18 cellular contexts compared by ENCODE assay signal in the genomic region with DNA sequence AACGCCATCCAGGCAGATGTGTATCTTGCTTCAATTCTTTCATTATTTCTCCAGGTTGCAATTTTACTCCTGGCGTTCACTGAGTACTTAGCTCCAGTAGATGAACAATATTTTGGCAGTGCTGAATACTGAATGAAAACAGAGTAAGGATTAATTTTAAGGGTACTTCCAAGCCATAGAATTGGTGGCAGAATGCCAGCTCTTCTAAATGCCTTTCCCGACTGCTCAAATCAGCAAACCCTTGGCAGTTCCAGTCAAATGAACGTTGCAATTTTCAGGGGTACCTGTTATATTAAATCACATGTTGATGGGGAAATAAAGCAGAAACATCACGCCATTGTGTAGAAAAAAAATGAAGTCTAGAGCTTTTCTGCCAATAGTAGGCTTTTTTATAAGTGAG.
DNase-seq lines count a peak whose midpoint lies in the region; ATAC-seq, FAIRE-seq and TF ChIP-seq lines count a peak whose summit lies in the region.
"Had no signal": no experiment of that assay in that cellular context is flagged by ENCODE, and none has a peak within 500 bp of the region (broad histone marks: within the 10 kb centered on the region; RNA-seq: fewer than 3 reads in every experiment).

No MANE protein-coding gene starts in this region.

- no peak for ATAC-seq in right lobe of liver
- ATAC-seq in activated naive CD8-positive, alpha-beta T cell treated with anti-CD3 and anti-CD28 coated beads, Interleukin-2, amount 50 U/mL, for 24 hours: no peak
- no peak for ATAC-seq in HG02981 (IDR thresholded peaks at IDR 0.05; ENCODE audit: unreplicated experiment)
- ATAC-seq: SK-N-SH treated with all-trans-retinoic acid at 6 μM for 48 hours had no signal

- no peaks in the 10 kb centered on the region for H4K20me1 ChIP-seq in neural progenitor cell (ENCODE audit: low read depth)
- H4K20me1 ChIP-seq: BLaER1 had no signal

- no peak overlapping the region for H3K4me3 Mint-ChIP-seq in activated naive CD8-positive, alpha-beta T cell treated with anti-CD3 and anti-CD28 coated beads, Interleukin-2, amount 50 U/mL, for 24 hours
- no peak overlapping the region for H3K4me3 Mint-ChIP-seq in neural progenitor cell
- H3K4me3 Mint-ChIP-seq: CD8-positive, alpha-beta memory T cell; HFFc6 had no signal

- H3K4me2 ChIP-seq in neural progenitor cell: no peak overlapping the region
- H3K4me2 ChIP-seq: BLaER1 had no signal

- H3K27ac ChIP-seq in liver (ENCODE audit: low read depth in 1 of 2, low read length in 2 of 2): peak overlapping the region; percentile 41 to 64
- H3K27ac ChIP-seq in right lobe of liver: peak overlapping the region in 1 of 3 donors; percentile 2
- peak overlapping the region; percentile 16 to 72 for H3K27ac ChIP-seq in kidney (ENCODE audit: low read depth in 2 of 2, low read length in 2 of 2)
- no peak overlapping the region for H3K27ac ChIP-seq in neural progenitor cell
- H3K27ac ChIP-seq: BLaER1 had no signal

- H3K27me3 Mint-ChIP-seq in activated naive CD8-positive, alpha-beta T cell treated with anti-CD3 and anti-CD28 coated beads, Interleukin-2, amount 50 U/mL, for 24 hours: peaks cover 2% of the 10 kb centered on the region
- peaks cover 2% of the 10 kb centered on the region for H3K27me3 Mint-ChIP-seq in neural progenitor cell (ENCODE audit: insufficient read depth, low read depth)
- H3K27me3 Mint-ChIP-seq: CD8-positive, alpha-beta memory T cell had no signal

- no peaks in the 10 kb centered on the region for H3K27me3 ChIP-seq in liver (ENCODE audit: control insufficient read depth in 4 of 4, insufficient read depth in 4 of 4, low read length in 3 of 4)
- no peaks in the 10 kb centered on the region for H3K27me3 ChIP-seq in right lobe of liver
- H3K27me3 ChIP-seq in neural progenitor cell: no peaks in the 10 kb centered on the region
- H3K27me3 ChIP-seq: BLaER1 had no signal

- no peaks in the 10 kb centered on the region for H3K36me3 Mint-ChIP-seq in activated naive CD8-positive, alpha-beta T cell treated with anti-CD3 and anti-CD28 coated beads, Interleukin-2, amount 50 U/mL, for 24 hours (ENCODE audit: low read depth)
- no peaks in the 10 kb centered on the region for H3K36me3 Mint-ChIP-seq in neural progenitor cell

- H3K4me1 Mint-ChIP-seq in activated naive CD8-positive, alpha-beta T cell treated with anti-CD3 and anti-CD28 coated beads, Interleukin-2, amount 50 U/mL, for 24 hours: no peaks in the 10 kb centered on the region
- no peaks in the 10 kb centered on the region for H3K4me1 Mint-ChIP-seq in neural progenitor cell
- H3K4me1 Mint-ChIP-seq: CD8-positive, alpha-beta memory T cell had no signal

- no peak for FAIRE-seq in kidney (lab: Jason Lieb, UNC)
- FAIRE-seq: H54 had no signal

- H3K9me3 ChIP-seq in liver (ENCODE audit: control insufficient read depth in 4 of 4, low read length in 3 of 4) (peaks cover 0 to 4% (median 0%) of the 10 kb centered on the region in 4 donors), right lobe of liver (no peaks in the 10 kb centered on the region), kidney (ENCODE audit: control insufficient read depth in 1 of 2, low read length in 2 of 2) (no peaks in the 10 kb centered on the region), neural progenitor cell (ENCODE audit: low read depth) (no peaks in the 10 kb centered on the region)

- WGBS in liver: 58% methylated on average over 5 of the region's 5 CpGs
- WGBS in right lobe of liver (ENCODE audit: insufficient coverage, low coverage, low lambda C conversion rate, missing lambda C conversion rate): 41% methylated on average over 5 of the region's 5 CpGs

- H3K79me2 ChIP-seq in neural progenitor cell (ENCODE audit: low read depth): no peaks in the 10 kb centered on the region

- no peak overlapping the region for H3K9ac ChIP-seq in liver (ENCODE audit: low read depth in 1 of 2, low read length in 2 of 2)
- H3K9ac ChIP-seq in kidney (ENCODE audit: low read length in 2 of 2): no peak overlapping the region
- no peak overlapping the region for H3K9ac ChIP-seq in neural progenitor cell
- H3K9ac ChIP-seq: BLaER1 had no signal

- intact Hi-C loops in right lobe of liver (cut with DNase I) (no loop called here), kidney (cut with DNase I) (no loop called here), head of caudate nucleus (cut with DNase I) (no loop called here)

- H3K27ac Mint-ChIP-seq in activated naive CD8-positive, alpha-beta T cell treated with anti-CD3 and anti-CD28 coated beads, Interleukin-2, amount 50 U/mL, for 24 hours: no peak overlapping the region
- no peak overlapping the region for H3K27ac Mint-ChIP-seq in neural progenitor cell
- H3K27ac Mint-ChIP-seq: CD8-positive, alpha-beta memory T cell; HFFc6 had no signal

- TF ChIP-seq POLR2A in right lobe of liver (IDR thresholded peaks at IDR 0.05): no peak

- H3K36me3 ChIP-seq in liver (ENCODE audit: control insufficient read depth in 4 of 4, insufficient read depth in 3 of 4, low read depth in 1 of 4, low read length in 3 of 4) (no peaks in the 10 kb centered on the region), right lobe of liver (no peaks in the 10 kb centered on the region), kidney (ENCODE audit: control insufficient read depth in 1 of 2, insufficient read depth in 2 of 2, low read length in 2 of 2) (no peaks in the 10 kb centered on the region), neural progenitor cell (no peaks in the 10 kb centered on the region)
- H3K36me3 ChIP-seq: BLaER1 had no signal

- TF ChIP-seq RAD21 in liver (IDR thresholded peaks at IDR 0.05): no peak

- H3K9me3 Mint-ChIP-seq in activated naive CD8-positive, alpha-beta T cell treated with anti-CD3 and anti-CD28 coated beads, Interleukin-2, amount 50 U/mL, for 24 hours: peaks cover 8% of the 10 kb centered on the region
- H3K9me3 Mint-ChIP-seq in neural progenitor cell: no peaks in the 10 kb centered on the region
- H3K9me3 Mint-ChIP-seq: HFFc6 had no signal

- TF ChIP-seq CTCF in liver (IDR thresholded peaks at IDR 0.05; ENCODE audit: low read depth, low read length, missing input control): no peak
- no peak for TF ChIP-seq CTCF in right lobe of liver (IDR thresholded peaks at IDR 0.05)
- TF ChIP-seq CTCF in kidney (IDR thresholded peaks at IDR 0.05; ENCODE audit: borderline replicate concordance, extremely low read depth, insufficient read depth): no peak
- no peak for TF ChIP-seq CTCF in neural progenitor cell (IDR thresholded peaks at IDR 0.05)

- H3K4me3 ChIP-seq in liver (ENCODE audit: low read depth in 1 of 3, low read length in 3 of 3) (no peak overlapping the region), right lobe of liver (no peak overlapping the region), kidney (ENCODE audit: low read length in 2 of 2) (peak overlapping the region; percentile 28 to 29), neural progenitor cell (no peak overlapping the region)
- H3K4me3 ChIP-seq: BLaER1 had no signal

- no peak overlapping the region for H2AFZ ChIP-seq in neural progenitor cell (replicated peaks)

- H3K4me1 ChIP-seq in liver (ENCODE audit: control insufficient read depth in 4 of 4, insufficient read depth in 4 of 4, low read length in 3 of 4) (peaks cover 0 to 19% (median 13%) of the 10 kb centered on the region in 4 donors), right lobe of liver (peaks cover 0 to 12% (median 3%) of the 10 kb centered on the region in 4 donors), kidney (ENCODE audit: control insufficient read depth in 1 of 2, insufficient read depth in 1 of 2, low read depth in 1 of 2, low read length in 2 of 2) (peaks cover 3 to 17% of the 10 kb centered on the region in 2 donors), neural progenitor cell (no peaks in the 10 kb centered on the region)
- H3K4me1 ChIP-seq: BLaER1 had no signal

- DNase-seq in right lobe of liver (no peak), NCI-H446 (lab: John Stamatoyannopoulos, UW) (peak; percentile 62 to 81), kidney (no peak), head of caudate nucleus (no peak), neural progenitor cell (ENCODE audit: low spot score) (no peak)
- DNase-seq in activated naive CD8-positive, alpha-beta T cell treated with anti-CD3 and anti-CD28 coated beads, Interleukin-2, amount 50 U/mL, for 24 hours: no peak
- DNase-seq: CD8-positive, alpha-beta memory T cell; HFFc6; KG1; NCI-H1694; NCI-H526 treated with DMSO at 0.1 percent for 48 hours; OCI-M1; SHP77 treated with DMSO at 0.1 percent for 48 hours had no signal

- no peaks in the 10 kb centered on the region for H3F3A ChIP-seq in neural progenitor cell (ENCODE audit: low read depth)

TF ChIP-seq in liver, 16 proteins besides CTCF, POLR2A, EP300 and RAD21:
- TF ChIP-seq, protein P1, sequence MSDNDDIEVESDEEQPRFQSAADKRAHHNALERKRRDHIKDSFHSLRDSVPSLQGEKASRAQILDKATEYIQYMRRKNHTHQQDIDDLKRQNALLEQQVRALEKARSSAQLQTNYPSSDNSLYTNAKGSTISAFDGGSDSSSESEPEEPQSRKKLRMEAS (IDR thresholded peaks at IDR 0.05): no peak
- TF ChIP-seq SP1 (IDR thresholded peaks at IDR 0.05) (no peak), EGR1 (IDR thresholded peaks at IDR 0.05; ENCODE audit: low read depth in 2 of 2) (no peak), YY1 (IDR thresholded peaks at IDR 0.05) (no peak)

Comparison
In these comparisons a context has a peak if more than half of its experiments do, and no peak if none do; other contexts are left out.
1. H3K4me3 ChIP-seq: peak in kidney (2 of 2); none in liver (0 of 3), right lobe of liver (0 of 3) and neural progenitor cell (single experiment).
2. DNase-seq: peak in NCI-H446 (2 of 2); none in right lobe of liver (0 of 3), kidney (single experiment), activated naive CD8-positive, alpha-beta T cell treated with anti-CD3 and anti-CD28 coated beads, Interleukin-2, amount 50 U/mL, for 24 hours (single experiment), head of caudate nucleus (0 of 42) and neural progenitor cell (single experiment).